In genomic region chr15:40471105-40471777, GRCh38 we compare ENCODE assay signal across 8 cellular contexts. TPM values are rescaled to one million over a fixed set of nuclear protein-coding genes. Genes with fewer than 3 reads are reported as not detected.
DNase-seq lines count a peak whose midpoint lies in the region; ATAC-seq, FAIRE-seq and TF ChIP-seq lines count a peak whose summit lies in the region.

No MANE protein-coding gene starts in this region.

- H2BK15ac ChIP-seq in H1 (ENCODE audit: low read length), result peak overlapping the region; percentile 88; the same call in 1 of the 2 replicates

- peak overlapping the region; percentile 87 to 91 for H3K4me2 ChIP-seq in H1 (ENCODE audit: insufficient read depth in 1 of 2, low read depth in 2 of 2, low read length in 2 of 2)

- no peak for TF ChIP-seq CTCF in H1 (IDR thresholded peaks at IDR 0.05; ENCODE audit: control extremely low read depth in 1 of 3, insufficient read depth in 1 of 3, low read depth in 1 of 3, low read length in 3 of 3)

- WGBS in H1 (ENCODE audit: extremely low coverage in 1 of 2, insufficient coverage in 1 of 2, insufficient read length in 1 of 2, insufficient replicate concordance in 2 of 2, low coverage in 1 of 2, low lambda C conversion rate in 2 of 2, missing lambda C conversion rate in 1 of 2), 2 experiments, result 4% methylated on average over 22 of the region's 58 CpGs; no CpG with 5 or more reads in 1 of the 2 experiments

- H3K4me1 ChIP-seq in H1 (replicated peaks in 1 of 4; ENCODE audit: control insufficient read depth in 3 of 4, insufficient read depth in 4 of 4, low read length in 3 of 4), result peaks cover 0 to 17% (median 10%) of the 10 kb centered on the region in 4 experiments; a peak in 6 of 7 replicates
- peaks cover 16% of the 10 kb centered on the region for H3K4me1 ChIP-seq in muscle layer of colon (ENCODE audit: insufficient read depth, low read length)

- H3K79me1 ChIP-seq in H1 (ENCODE audit: low read depth, low read length), result peaks cover 7% of the 10 kb centered on the region; the same call in 1 of the 2 replicates

- peaks cover 0 to 9% (median 5%) of the 10 kb centered on the region in 4 experiments; a peak in 5 of 8 replicates for H3K36me3 ChIP-seq in H1 (ENCODE audit: control insufficient read depth in 2 of 4, insufficient read depth in 4 of 4, low read length in 3 of 4)
- H3K36me3 ChIP-seq in muscle layer of colon (ENCODE audit: insufficient read depth, low read length), result peaks cover 8% of the 10 kb centered on the region

- ATAC-seq in HG02981 (IDR thresholded peaks at IDR 0.05; ENCODE audit: unreplicated experiment) (peak; percentile 33), GM21447 (IDR thresholded peaks at IDR 0.05; ENCODE audit: unreplicated experiment) (no peak)

- H2BK120ac ChIP-seq in H1 (replicated peaks; ENCODE audit: low read depth, low read length), result no peak overlapping the region

- peaks cover 16% of the 10 kb centered on the region for H3K23me2 ChIP-seq in H1 (ENCODE audit: low read depth, low read length)

- no peak for FAIRE-seq in H1 (lab: Jason Lieb, UNC)

- peak overlapping the region; percentile 32 for H3K56ac ChIP-seq in H1 (replicated peaks; ENCODE audit: insufficient read length, low read depth, low read length)

- H3K18ac ChIP-seq in H1 (ENCODE audit: extremely low read depth, low read length), result peak overlapping the region; percentile 55

- H4K8ac ChIP-seq in H1 (ENCODE audit: extremely low read depth, insufficient read depth, low read length), result no peak overlapping the region

- no peaks in the 10 kb centered on the region for H3K9me3 ChIP-seq in H1 (ENCODE audit: insufficient read depth in 2 of 2, low read depth in 1 of 2, low read length in 1 of 2)
- no peaks in the 10 kb centered on the region for H3K9me3 ChIP-seq in muscle layer of colon (ENCODE audit: low read length)

- H3K27me3 ChIP-seq in H1 (replicated peaks in 1 of 4; ENCODE audit: control insufficient read depth in 3 of 4, extremely low read depth in 1 of 4, insufficient read depth in 3 of 4, low read length in 3 of 4), result peaks cover 0 to 3% (median 0%) of the 10 kb centered on the region in 4 experiments; a peak in 1 of 7 replicates
- no peaks in the 10 kb centered on the region for H3K27me3 ChIP-seq in muscle layer of colon (ENCODE audit: control insufficient read depth in 1 of 2, insufficient read depth in 2 of 2, low read length in 2 of 2)

- H3K79me2 ChIP-seq in H1 (ENCODE audit: control insufficient read depth in 1 of 2, insufficient read depth in 2 of 2, low read length in 2 of 2), result no peaks in the 10 kb centered on the region

- peak overlapping the region; percentile 33; the same call in 1 of the 2 replicates for H2AFZ ChIP-seq in H1 (ENCODE audit: low read length)

- H2BK20ac ChIP-seq in H1 (ENCODE audit: low read length), result no peak overlapping the region

- peak overlapping the region; percentile 18 for H4K5ac ChIP-seq in H1 (ENCODE audit: insufficient read length, low read depth, low read length)

- H3K14ac ChIP-seq in H1 (ENCODE audit: insufficient read length), result no peak overlapping the region

- 0 out of 2 replicates have a peak overlapping the region, but pooled peaks have one; percentile 75 for H2AK5ac ChIP-seq in H1 (ENCODE audit: low read depth, low read length)

- TF ChIP-seq EP300 in H1 (IDR thresholded peaks at IDR 0.05; ENCODE audit: borderline replicate concordance in 1 of 2, low read depth in 2 of 2, low read length in 2 of 2), result no peak

- H2BK12ac ChIP-seq in H1 (ENCODE audit: low read depth, low read length), result peak overlapping the region; percentile 84; the same call in 1 of the 2 replicates

- H3K4me3 ChIP-seq in H1 (ENCODE audit: extremely low read depth in 1 of 4, insufficient read depth in 2 of 4, low read depth in 3 of 4, low read length in 4 of 4), result peak overlapping the region; percentile 68 to 87 (median 71)
- H3K4me3 ChIP-seq in muscle layer of colon (ENCODE audit: low read depth in 1 of 2, low read length in 2 of 2), result peak overlapping the region; percentile 85

- peaks cover 0 to 8% of the 10 kb centered on the region in 2 experiments for H4K20me1 ChIP-seq in H1 (replicated peaks in 1 of 2; ENCODE audit: control insufficient read depth in 1 of 2, insufficient read depth in 2 of 2, low read length in 2 of 2)

- peak overlapping the region; percentile 91 for H3K4ac ChIP-seq in H1 (replicated peaks; ENCODE audit: insufficient read length, low read depth, low read length)

- TF ChIP-seq RAD21 in H1 (IDR thresholded peaks at IDR 0.05 in 1 of 2, conservative IDR thresholded peaks at IDR 0.05 in 1 of 2; ENCODE audit: low read depth in 2 of 2, low read length in 2 of 2), result no peak

- 0 out of 3 replicates have a peak, but pooled peaks of 1 of the 2 experiments have one; percentile 18 for TF ChIP-seq POLR2A in H1 (IDR thresholded peaks at IDR 0.05; ENCODE audit: control extremely low read depth in 1 of 2, low read depth in 2 of 2, low read length in 2 of 2)

- peak overlapping the region; percentile 78; the same call in 1 of the 2 replicates for H2BK5ac ChIP-seq in H1 (ENCODE audit: low read depth, low read length)

- H3K9ac ChIP-seq in H1 (replicated peaks in 1 of 4; ENCODE audit: extremely low read depth in 1 of 4, low read depth in 3 of 4, low read length in 3 of 4), result peak overlapping the region; percentile 3 to 65 (median 50)
- H3K9ac ChIP-seq in muscle layer of colon (ENCODE audit: low read length), result peak overlapping the region; percentile 60

- CTCF ChIA-PET in H1 (lab: Charles Lee; ENCODE audit: partially characterized antibody), result interaction anchor here (0.6 to 2.4 kb wide), 3 partner anchors 12 to 29 kb away, joined by 4 to 10 read pairs (median 9); no protein-coding TSS in a partner anchor

- peak; percentile 63 for DNase-seq in NCI-H82 (lab: John Stamatoyannopoulos, UW)
- no peak for DNase-seq in NCI-H82 treated with DMSO at 0.1 percent for 48 hours (lab: John Stamatoyannopoulos, UW; ENCODE audit: unreplicated experiment)
- DNase-seq in T-helper 9 cell, result peak; percentile 12
- DNase-seq in H1 (ENCODE audit: low read depth in 1 of 2, low spot score in 2 of 2), result peak in 1 of 2 experiments; percentile 71
- no peak for DNase-seq in GM19238 (ENCODE audit: insufficient read length, low spot score)

- H3K23ac ChIP-seq in H1 (ENCODE audit: insufficient read length), result no peak overlapping the region

- H3K27ac ChIP-seq in H1 (ENCODE audit: low read depth, low read length) (no peak overlapping the region; the same call in 1 of the 2 replicates), muscle layer of colon (ENCODE audit: low read depth, low read length) (peak overlapping the region; percentile 72)

- peak overlapping the region; percentile 45 for H4K91ac ChIP-seq in H1 (replicated peaks; ENCODE audit: insufficient read length, low read length)

- POLR2A ChIA-PET in H1 (lab: Charles Lee; ENCODE audit: partially characterized antibody), result interaction anchor here (1.0 to 3.5 kb wide), 6 partner anchors 19 to 60 kb away, joined by 3 to 21 read pairs (median 5); no protein-coding TSS in a partner anchor

TF ChIP-seq in H1, 55 proteins besides CTCF, POLR2A, EP300 and RAD21:
- TF ChIP-seq KDM4A (IDR thresholded peaks at IDR 0.05; ENCODE audit: low read depth, low read length, severe bottlenecking) (peak; percentile 81), RXRA (IDR thresholded peaks at IDR 0.05; ENCODE audit: insufficient read depth, low read depth, low read length) (no peak), PHF8 (conservative IDR thresholded peaks at IDR 0.05; ENCODE audit: low read depth, low read length) (no peak; the same call in 1 of the 2 replicates), ASH2L (IDR thresholded peaks at IDR 0.05; ENCODE audit: low read length) (peak; percentile 69), HDAC2 (IDR thresholded peaks at IDR 0.05; ENCODE audit: borderline replicate concordance in 1 of 2, low read depth in 2 of 2, low read length in 2 of 2) (0 out of 4 replicates have a peak, but pooled peaks of 1 of the 2 experiments have one; percentile 31), TAF1 (IDR thresholded peaks at IDR 0.05; ENCODE audit: low read depth, low read length) (0 out of 2 replicates have a peak, but pooled peaks have one; percentile 13), YY1 (IDR thresholded peaks at IDR 0.05; ENCODE audit: low read depth, low read length) (0 out of 2 replicates have a peak, but pooled peaks have one; percentile 20)
TF ChIP-seq in H1: peak in this region for 5.

RNA-seq across cellular contexts. Expression of gene CHST14, which starts 0.5 kb away (rescaled TPM):
- 17.7 and 20.3 TPM in 2 replicates for total RNA-seq in H1 (2021; fragmentation: NEBNext Ultra II Directional; extraction: Animal tissue kit (Norgen Biotek cat#: 25700))
- 13.4 and 15.2 TPM in 2 replicates for polyA plus RNA-seq in H1 (2011; rRNA removed)
- polyA plus RNA-seq in H1 (2011; cell fraction: cytosol; rRNA removed), result 10.0 TPM
- polyA plus RNA-seq in H1 (2011; cell fraction: nucleus; rRNA removed), result 14.9 TPM
- polyA plus RNA-seq in H1 (2012, experiment 1 of 2), result 16.1 to 20.5 TPM (median 18.5 TPM) in 4 replicates
- polyA plus RNA-seq in H1 (2012, experiment 2 of 2), result 21.7 TPM
- 19.8 TPM for polyA plus RNA-seq in H1 (2013, experiment 1 of 2)
- polyA plus RNA-seq in H1 (2013, experiment 2 of 2), result 20.1 TPM
- polyA minus RNA-seq in H1 (2011; rRNA and poly(A)+ RNA removed), result 7.0 and 8.4 TPM in 2 replicates
- 13.4 TPM for polyA minus RNA-seq in H1 (2011; cell fraction: cytosol; rRNA and poly(A)+ RNA removed)
- 6.5 TPM for polyA minus RNA-seq in H1 (2011; cell fraction: nucleus; rRNA and poly(A)+ RNA removed)

RNA-seq across cellular contexts. Expression of gene BAHD1, which starts 30.5 kb away (rescaled TPM):
- 38.9 and 40.0 TPM in 2 replicates for total RNA-seq in H1 (2021; fragmentation: NEBNext Ultra II Directional; extraction: Animal tissue kit (Norgen Biotek cat#: 25700))
- 15.0 and 23.4 TPM in 2 replicates for polyA plus RNA-seq in H1 (2011; rRNA removed)
- 19.2 TPM for polyA plus RNA-seq in H1 (2011; cell fraction: cytosol; rRNA removed)
- polyA plus RNA-seq in H1 (2011; cell fraction: nucleus; rRNA removed), result 45.1 TPM
- 36.7 to 45.3 TPM (median 39.3 TPM) in 4 replicates for polyA plus RNA-seq in H1 (2012, experiment 1 of 2)
- polyA plus RNA-seq in H1 (2012, experiment 2 of 2), result 31.9 TPM
- polyA plus RNA-seq in H1 (2013, experiment 1 of 2), result 24.0 TPM
- polyA plus RNA-seq in H1 (2013, experiment 2 of 2), result 22.9 TPM
- 16.4 and 20.1 TPM in 2 replicates for polyA minus RNA-seq in H1 (2011; rRNA and poly(A)+ RNA removed)
- polyA minus RNA-seq in H1 (2011; cell fraction: cytosol; rRNA and poly(A)+ RNA removed), result 21.8 TPM
- 23.6 TPM for polyA minus RNA-seq in H1 (2011; cell fraction: nucleus; rRNA and poly(A)+ RNA removed)

Comparison
In these comparisons a context has a peak if more than half of its experiments do, and no peak if none do; other contexts are left out.
1. DNase-seq: peak in NCI-H82 (single experiment) and T-helper 9 cell (single experiment); none in NCI-H82 treated with DMSO at 0.1 percent for 48 hours (single experiment) and GM19238 (single experiment).